ENCODE assay signal across 13 cellular contexts in genomic region chr7:605661-606450, GRCh38.
DNase-seq lines count a peak whose midpoint lies in the region; ATAC-seq and TF ChIP-seq lines count a peak whose summit lies in the region.
"Had no signal": no experiment of that assay in that cellular context is flagged by ENCODE, and none has a peak within 500 bp of the region (broad histone marks: within the 10 kb centered on the region; RNA-seq: fewer than 3 reads in every experiment).

No MANE protein-coding gene starts in this region.

- H3K27ac ChIP-seq in vagina (peak overlapping the region; percentile 84), mesendoderm (ENCODE audit: low read depth, low read length) (no peak overlapping the region)
- H3K27ac ChIP-seq: cardiac muscle cell, VCaP had no signal

- no peak for TF ChIP-seq CTCF in vagina (IDR thresholded peaks at IDR 0.05)

- H3K4me1 ChIP-seq in vagina (peaks cover 24% of the 10 kb centered on the region), mesendoderm (ENCODE audit: control insufficient read depth, low read depth, low read length) (peaks cover 8% of the 10 kb centered on the region)

- no peak overlapping the region for H3K4ac ChIP-seq in mesendoderm (ENCODE audit: low read depth, low read length)

- no CpG with 5 or more reads among the region's 33 CpGs for WGBS in mesendoderm (ENCODE audit: extremely low coverage, insufficient coverage, low lambda C conversion rate)

- no peak overlapping the region for H3K4me3 ChIP-seq in vagina
- H3K4me3 ChIP-seq in mesendoderm (ENCODE audit: low read length): no peak overlapping the region
- H3K4me3 ChIP-seq: cardiac muscle cell had no signal

- H2BK15ac ChIP-seq in mesendoderm (replicated peaks; ENCODE audit: low read depth): no peak overlapping the region

- H3K79me1 ChIP-seq in mesendoderm (ENCODE audit: low read length): no peaks in the 10 kb centered on the region

- DNase-seq in activated naive CD4-positive, alpha-beta T cell treated with anti-CD3 and anti-CD28 coated beads, Interleukin-2, amount 10 ng/mL, durations not matched to agents 7 days and 5 days: no peak
- no peak for DNase-seq in activated naive CD4-positive, alpha-beta T cell (lab: John Stamatoyannopoulos, UW)
- no peak for DNase-seq in activated naive CD8-positive, alpha-beta T cell treated with anti-CD3 and anti-CD28 coated beads for 36 hours
- DNase-seq in memory B cell (ENCODE audit: low spot score in 2 of 2) (no peak), vagina (ENCODE audit: extremely low spot score in 2 of 2) (no peak), left lobe of liver (ENCODE audit: low spot score) (no peak), mesendoderm (no peak)
- DNase-seq in NK-92 treated with Interleukin-12 subunit alpha and Interleukin-12 subunit beta, amount 100 ng/mL, for 24 hours (lab: John Stamatoyannopoulos, UW): no peak
- DNase-seq: DMS79 treated with DMSO at 0.1 percent for 48 hours, left colon, transverse colon had no signal

- peaks cover 77% of the 10 kb centered on the region for H3K4me1 Mint-ChIP-seq in activated naive CD4-positive, alpha-beta T cell treated with anti-CD3 and anti-CD28 coated beads, Interleukin-2, amount 10 ng/mL, durations not matched to agents 7 days and 5 days
- H3K4me1 Mint-ChIP-seq in activated naive CD8-positive, alpha-beta T cell treated with anti-CD3 and anti-CD28 coated beads for 36 hours: peaks cover 72% of the 10 kb centered on the region
- peaks cover 25% of the 10 kb centered on the region for H3K4me1 Mint-ChIP-seq in memory B cell

- no peaks in the 10 kb centered on the region for H3K9me3 ChIP-seq in vagina
- H3K9me3 ChIP-seq: transverse colon had no signal

- CTCF ChIA-PET in activated naive CD4-positive, alpha-beta T cell treated with anti-CD3 and anti-CD28 coated beads, Interleukin-2, amount 10 ng/mL, durations not matched to agents 7 days and 5 days (lab: Charles Lee): no interaction called here

- TF ChIP-seq POLR2A in vagina (IDR thresholded peaks at IDR 0.05): no peak

- peak overlapping the region; percentile 16 for H3K4me3 Mint-ChIP-seq in activated naive CD4-positive, alpha-beta T cell treated with anti-CD3 and anti-CD28 coated beads, Interleukin-2, amount 10 ng/mL, durations not matched to agents 7 days and 5 days
- H3K4me3 Mint-ChIP-seq in activated naive CD8-positive, alpha-beta T cell treated with anti-CD3 and anti-CD28 coated beads for 36 hours: no peak overlapping the region
- no peak overlapping the region for H3K4me3 Mint-ChIP-seq in memory B cell

- no peak overlapping the region for H3K56ac ChIP-seq in mesendoderm (ENCODE audit: low read length)

- no peak for ATAC-seq in memory B cell (ENCODE audit: low read depth)
- no peak for ATAC-seq in left lobe of liver
- ATAC-seq: left colon had no signal

- no peak overlapping the region for H2BK120ac ChIP-seq in mesendoderm (ENCODE audit: low read depth, low read length)

- no peak overlapping the region for H4K8ac ChIP-seq in mesendoderm (ENCODE audit: low read depth, low read length)

- H3K9ac ChIP-seq in mesendoderm (ENCODE audit: low read length): no peak overlapping the region

- peaks cover 6% of the 10 kb centered on the region for H3K9me3 Mint-ChIP-seq in activated naive CD4-positive, alpha-beta T cell treated with anti-CD3 and anti-CD28 coated beads, Interleukin-2, amount 10 ng/mL, durations not matched to agents 7 days and 5 days
- peaks cover 10% of the 10 kb centered on the region for H3K9me3 Mint-ChIP-seq in activated naive CD8-positive, alpha-beta T cell treated with anti-CD3 and anti-CD28 coated beads for 36 hours
- peaks cover 3% of the 10 kb centered on the region for H3K9me3 Mint-ChIP-seq in memory B cell

- H3K27ac Mint-ChIP-seq in activated naive CD4-positive, alpha-beta T cell treated with anti-CD3 and anti-CD28 coated beads, Interleukin-2, amount 10 ng/mL, durations not matched to agents 7 days and 5 days: peak overlapping the region; percentile 53
- peak overlapping the region; percentile 100 for H3K27ac Mint-ChIP-seq in activated naive CD8-positive, alpha-beta T cell treated with anti-CD3 and anti-CD28 coated beads for 36 hours
- peak overlapping the region; percentile 62 for H3K27ac Mint-ChIP-seq in memory B cell

- no peak overlapping the region for H3K4me2 ChIP-seq in mesendoderm (ENCODE audit: low read length)

- intact Hi-C loops in vagina (cut with DNase I): no loop called here

- H3K27me3 ChIP-seq in vagina: no peaks in the 10 kb centered on the region
- H3K27me3 ChIP-seq in mesendoderm (ENCODE audit: insufficient read depth, low read length, poor library complexity): no peaks in the 10 kb centered on the region
- H3K27me3 ChIP-seq: cardiac muscle cell, transverse colon had no signal

- peaks cover 0 to 5% of the 10 kb centered on the region in 2 donors for H3K36me3 ChIP-seq in vagina
- H3K36me3 ChIP-seq in mesendoderm (ENCODE audit: control insufficient read depth, insufficient read depth, low read length): no peaks in the 10 kb centered on the region
- H3K36me3 ChIP-seq: cardiac muscle cell, transverse colon had no signal

- no peak overlapping the region for H4K5ac ChIP-seq in mesendoderm (ENCODE audit: low read length)

- no peak overlapping the region for H3K18ac ChIP-seq in mesendoderm (ENCODE audit: low read length)

- H3K23ac ChIP-seq in mesendoderm (ENCODE audit: low read length): no peak overlapping the region

- H2AK5ac ChIP-seq in mesendoderm (ENCODE audit: low read length): no peak overlapping the region

- no peak overlapping the region for H2BK5ac ChIP-seq in mesendoderm (ENCODE audit: low read length)

- H3K79me2 ChIP-seq in mesendoderm (ENCODE audit: control insufficient read depth, insufficient read depth, low read length): no peaks in the 10 kb centered on the region

- H3K36me3 Mint-ChIP-seq in activated naive CD4-positive, alpha-beta T cell treated with anti-CD3 and anti-CD28 coated beads, Interleukin-2, amount 10 ng/mL, durations not matched to agents 7 days and 5 days: peaks cover 27% of the 10 kb centered on the region
- peaks cover 67% of the 10 kb centered on the region for H3K36me3 Mint-ChIP-seq in activated naive CD8-positive, alpha-beta T cell treated with anti-CD3 and anti-CD28 coated beads for 36 hours
- peaks cover 15% of the 10 kb centered on the region for H3K36me3 Mint-ChIP-seq in memory B cell

- H3K27me3 Mint-ChIP-seq in activated naive CD4-positive, alpha-beta T cell treated with anti-CD3 and anti-CD28 coated beads, Interleukin-2, amount 10 ng/mL, durations not matched to agents 7 days and 5 days: no peaks in the 10 kb centered on the region
- no peaks in the 10 kb centered on the region for H3K27me3 Mint-ChIP-seq in activated naive CD8-positive, alpha-beta T cell treated with anti-CD3 and anti-CD28 coated beads for 36 hours
- no peaks in the 10 kb centered on the region for H3K27me3 Mint-ChIP-seq in memory B cell
